ENCODE assay signal across 1 cellular context in genomic region chr6:97097068-97098047, GRCh38.
TF ChIP-seq lines count a peak whose summit lies in the region.

No MANE protein-coding gene starts in this region.

TF ChIP-seq in WTC11, 78 proteins besides CTCF, POLR2A, EP300 and RAD21 (continued from another document):
- TF ChIP-seq USF2 (CRISPR knock-in tag; IDR thresholded peaks at IDR 0.05) (no peak), FOXP1 (CRISPR knock-in tag; IDR thresholded peaks at IDR 0.05; ENCODE audit: borderline replicate concordance) (no peak), FOXK1 (CRISPR knock-in tag; IDR thresholded peaks at IDR 0.05) (no peak), ZBTB21 (CRISPR knock-in tag; IDR thresholded peaks at IDR 0.05; ENCODE audit: borderline replicate concordance) (no peak), ZSCAN18 (CRISPR knock-in tag; IDR thresholded peaks at IDR 0.05) (no peak)
- TF ChIP-seq, protein P1, sequence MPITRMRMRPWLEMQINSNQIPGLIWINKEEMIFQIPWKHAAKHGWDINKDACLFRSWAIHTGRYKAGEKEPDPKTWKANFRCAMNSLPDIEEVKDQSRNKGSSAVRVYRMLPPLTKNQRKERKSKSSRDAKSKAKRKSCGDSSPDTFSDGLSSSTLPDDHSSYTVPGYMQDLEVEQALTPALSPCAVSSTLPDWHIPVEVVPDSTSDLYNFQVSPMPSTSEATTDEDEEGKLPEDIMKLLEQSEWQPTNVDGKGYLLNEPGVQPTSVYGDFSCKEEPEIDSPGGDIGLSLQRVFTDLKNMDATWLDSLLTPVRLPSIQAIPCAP (CRISPR knock-in tag; IDR thresholded peaks at IDR 0.05), result no peak
